ENCODE assay signal across 2 cellular contexts in the genomic region with DNA sequence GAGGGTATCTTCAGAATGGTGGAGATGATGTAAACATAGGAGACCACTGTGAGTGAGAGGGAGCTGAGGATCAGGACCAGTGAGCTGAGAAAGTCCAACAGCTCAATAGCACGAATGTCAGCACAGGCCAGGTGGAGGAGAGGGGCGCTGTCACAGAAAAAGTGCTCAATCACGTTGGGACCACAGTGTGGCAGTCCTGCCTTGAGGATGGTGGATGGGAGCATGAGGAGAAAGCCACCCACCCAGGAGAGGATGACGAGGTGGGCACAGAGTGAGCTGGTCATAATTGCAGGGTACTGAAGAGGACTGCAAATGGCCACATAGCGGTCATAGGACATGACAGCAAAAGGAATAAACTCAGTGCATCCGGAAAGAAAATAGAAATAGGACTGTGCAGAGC.
TF ChIP-seq lines count a peak whose summit lies in the region.

No MANE protein-coding gene starts in this region.

TF ChIP-seq in GM23338, 12 proteins besides CTCF, POLR2A, EP300 and RAD21:
- TF ChIP-seq CREB1 (CRISPR knock-in tag; IDR thresholded peaks at IDR 0.05; ENCODE audit: low read depth) (no peak), ZNF331 (CRISPR knock-in tag; IDR thresholded peaks at IDR 0.05; ENCODE audit: low read depth) (no peak), EZH2 (IDR thresholded peaks at IDR 0.05; ENCODE audit: low read depth, unreplicated experiment) (no peak), ETS1 (IDR thresholded peaks at IDR 0.05) (no peak), ZNF462 (CRISPR knock-in tag; IDR thresholded peaks at IDR 0.05) (no peak), EZH2phosphoT487 (IDR thresholded peaks at IDR 0.05; ENCODE audit: unreplicated experiment) (no peak), STAT1 (IDR thresholded peaks at IDR 0.05; ENCODE audit: unreplicated experiment) (no peak), NANOG (IDR thresholded peaks at IDR 0.05; ENCODE audit: borderline replicate concordance) (no peak)
- TF ChIP-seq, protein P1, sequence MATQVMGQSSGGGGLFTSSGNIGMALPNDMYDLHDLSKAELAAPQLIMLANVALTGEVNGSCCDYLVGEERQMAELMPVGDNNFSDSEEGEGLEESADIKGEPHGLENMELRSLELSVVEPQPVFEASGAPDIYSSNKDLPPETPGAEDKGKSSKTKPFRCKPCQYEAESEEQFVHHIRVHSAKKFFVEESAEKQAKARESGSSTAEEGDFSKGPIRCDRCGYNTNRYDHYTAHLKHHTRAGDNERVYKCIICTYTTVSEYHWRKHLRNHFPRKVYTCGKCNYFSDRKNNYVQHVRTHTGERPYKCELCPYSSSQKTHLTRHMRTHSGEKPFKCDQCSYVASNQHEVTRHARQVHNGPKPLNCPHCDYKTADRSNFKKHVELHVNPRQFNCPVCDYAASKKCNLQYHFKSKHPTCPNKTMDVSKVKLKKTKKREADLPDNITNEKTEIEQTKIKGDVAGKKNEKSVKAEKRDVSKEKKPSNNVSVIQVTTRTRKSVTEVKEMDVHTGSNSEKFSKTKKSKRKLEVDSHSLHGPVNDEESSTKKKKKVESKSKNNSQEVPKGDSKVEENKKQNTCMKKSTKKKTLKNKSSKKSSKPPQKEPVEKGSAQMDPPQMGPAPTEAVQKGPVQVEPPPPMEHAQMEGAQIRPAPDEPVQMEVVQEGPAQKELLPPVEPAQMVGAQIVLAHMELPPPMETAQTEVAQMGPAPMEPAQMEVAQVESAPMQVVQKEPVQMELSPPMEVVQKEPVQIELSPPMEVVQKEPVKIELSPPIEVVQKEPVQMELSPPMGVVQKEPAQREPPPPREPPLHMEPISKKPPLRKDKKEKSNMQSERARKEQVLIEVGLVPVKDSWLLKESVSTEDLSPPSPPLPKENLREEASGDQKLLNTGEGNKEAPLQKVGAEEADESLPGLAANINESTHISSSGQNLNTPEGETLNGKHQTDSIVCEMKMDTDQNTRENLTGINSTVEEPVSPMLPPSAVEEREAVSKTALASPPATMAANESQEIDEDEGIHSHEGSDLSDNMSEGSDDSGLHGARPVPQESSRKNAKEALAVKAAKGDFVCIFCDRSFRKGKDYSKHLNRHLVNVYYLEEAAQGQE (IDR thresholded peaks at IDR 0.05; ENCODE audit: unreplicated experiment) = no peak

TF ChIP-seq in H1, 55 proteins besides CTCF, POLR2A, EP300 and RAD21:
- TF ChIP-seq YY1 (IDR thresholded peaks at IDR 0.05; ENCODE audit: low read depth, low read length) (no peak), CBX8 (IDR thresholded peaks at IDR 0.05; ENCODE audit: borderline replicate concordance, low read depth, low read length) (no peak), POU5F1 (IDR thresholded peaks at IDR 0.05; ENCODE audit: low read depth, low read length) (no peak), MAFK (IDR thresholded peaks at IDR 0.05; ENCODE audit: low read depth, low read length) (no peak), GTF2F1 (IDR thresholded peaks at IDR 0.05; ENCODE audit: borderline replicate concordance, low read depth, low read length) (no peak), KDM1A (IDR thresholded peaks at IDR 0.05; ENCODE audit: borderline replicate concordance, low read length) (no peak), SP4 (IDR thresholded peaks at IDR 0.05; ENCODE audit: low read length) (no peak), TCF12 (IDR thresholded peaks at IDR 0.05; ENCODE audit: low read depth, low read length) (no peak), SP2 (IDR thresholded peaks at IDR 0.05; ENCODE audit: low read length) (no peak), BCL11A (IDR thresholded peaks at IDR 0.05; ENCODE audit: low read depth in 2 of 2, low read length in 2 of 2) (no peak), PHF8 (conservative IDR thresholded peaks at IDR 0.05; ENCODE audit: low read depth, low read length) (no peak), EZH2 (IDR thresholded peaks at IDR 0.05; ENCODE audit: low read depth, low read length, severe bottlenecking) (no peak), HDAC6 (IDR thresholded peaks at IDR 0.05; ENCODE audit: low read depth, low read length) (no peak), POLR2AphosphoS5 (IDR thresholded peaks at IDR 0.05; ENCODE audit: low read depth, low read length) (no peak), E2F6 (IDR thresholded peaks at IDR 0.05) (no peak), ZNF274 (IDR thresholded peaks at IDR 0.05; ENCODE audit: borderline replicate concordance, extremely low read depth, low read length) (no peak), RFX5 (IDR thresholded peaks at IDR 0.05; ENCODE audit: borderline replicate concordance, low read depth, low read length) (no peak), KDM5A (IDR thresholded peaks at IDR 0.05; ENCODE audit: low read length) (no peak), CHD1 (IDR thresholded peaks at IDR 0.05; ENCODE audit: low read depth, low read length) (no peak)
